9 cellular contexts compared by ENCODE assay signal in genomic region chr14:45201908-45202307, GRCh38. TPM values are rescaled to one million over a fixed set of nuclear protein-coding genes. Genes with fewer than 3 reads are reported as not detected.
DNase-seq lines count a peak whose midpoint lies in the region; ATAC-seq and TF ChIP-seq lines count a peak whose summit lies in the region.
"Had no signal": no experiment of that assay in that cellular context is flagged by ENCODE, and none has a peak within 500 bp of the region (broad histone marks: within the 10 kb centered on the region; RNA-seq: fewer than 3 reads in every experiment).

No MANE protein-coding gene starts in this region.

- ATAC-seq in left cardiac atrium (no peak), HG02642 (IDR thresholded peaks at IDR 0.05; ENCODE audit: poor library complexity, unreplicated experiment) (peak; percentile 89), upper lobe of right lung (peak; percentile 28)

- H3K4me1 ChIP-seq in left ventricle myocardium inferior (no peaks in the 10 kb centered on the region), upper lobe of right lung (no peaks in the 10 kb centered on the region)

- H3K27ac ChIP-seq in left ventricle myocardium inferior (replicated peaks) (no peak overlapping the region), upper lobe of right lung (no peak overlapping the region)
- H3K27ac ChIP-seq: skin epidermis had no signal

- peaks cover 31% of the 10 kb centered on the region for H3K36me3 ChIP-seq in left ventricle myocardium inferior
- peaks cover 35% of the 10 kb centered on the region for H3K36me3 ChIP-seq in upper lobe of right lung

- TF ChIP-seq CTCF in left ventricle myocardium inferior (IDR thresholded peaks at IDR 0.05; ENCODE audit: borderline replicate concordance): peak; percentile 24
- no peak for TF ChIP-seq CTCF in upper lobe of right lung (IDR thresholded peaks at IDR 0.05)

- intact Hi-C loops in left ventricle myocardium inferior (cut with micrococcal nuclease) (no loop called here), left cardiac atrium (cut with DNase I) (no loop called here), upper lobe of right lung (cut with DNase I) (no loop called here)

- H3K27me3 ChIP-seq in left ventricle myocardium inferior (ENCODE audit: low read depth) (no peaks in the 10 kb centered on the region), upper lobe of right lung (no peaks in the 10 kb centered on the region)

- H3K4me3 ChIP-seq in left ventricle myocardium inferior: no peak overlapping the region
- H3K4me3 ChIP-seq in upper lobe of right lung: no peak overlapping the region
- H3K4me3 ChIP-seq: skin epidermis had no signal

- no peak for DNase-seq in left ventricle myocardium inferior
- DNase-seq in left cardiac atrium: no peak
- peak; percentile 61 for DNase-seq in NCI-H2171 treated with DMSO at 0.1 percent for 48 hours (lab: John Stamatoyannopoulos, UW)
- DNase-seq in dermis blood vessel endothelial cell: peak; percentile 38
- DNase-seq in upper lobe of right lung: no peak
- no peak for DNase-seq in NOMO-1 treated with DMSO at 0.1 percent for 48 hours (lab: John Stamatoyannopoulos, UW; ENCODE audit: unreplicated experiment)
- no peak for DNase-seq in NCI-H1436 treated with DMSO at 0.1 percent for 48 hours (lab: John Stamatoyannopoulos, UW)

- H3K9me3 ChIP-seq in left ventricle myocardium inferior (replicated peaks) (no peaks in the 10 kb centered on the region), upper lobe of right lung (no peaks in the 10 kb centered on the region)

RNA-seq across cellular contexts. Expression of gene MIS18BP1, which starts 51.1 kb away (rescaled TPM):
- total RNA-seq in left ventricle myocardium inferior (6.9 TPM), left cardiac atrium (1 to 10 TPM; 7.1 to 9.1 TPM), dermis blood vessel endothelial cell (42.9 and 65.5 TPM in 2 replicates), upper lobe of right lung (32.3 TPM)

Comparison
In these comparisons a context has a peak if more than half of its experiments do, and no peak if none do; other contexts are left out.
1. DNase-seq: peak in NCI-H2171 treated with DMSO at 0.1 percent for 48 hours (single experiment) and dermis blood vessel endothelial cell (single experiment); none in left ventricle myocardium inferior (single experiment), left cardiac atrium (single experiment), upper lobe of right lung (single experiment), NOMO-1 treated with DMSO at 0.1 percent for 48 hours (single experiment) and NCI-H1436 treated with DMSO at 0.1 percent for 48 hours (single experiment).
2. ATAC-seq: peak in HG02642 (single experiment) and upper lobe of right lung (single experiment); none in left cardiac atrium (0 of 2).